ENCODE assay signal across 2 cellular contexts in genomic region chr12:86296396-86296795, GRCh38. TPM values are rescaled to one million over a fixed set of nuclear protein-coding genes. Genes with fewer than 3 reads are reported as not detected.
"Had no signal": no experiment of that assay in that cellular context is flagged by ENCODE, and none has a peak within 500 bp of the region (broad histone marks: within the 10 kb centered on the region; RNA-seq: fewer than 3 reads in every experiment).

No MANE protein-coding gene starts in this region.

RNA-seq across cellular contexts. Expression of gene MGAT4C, which starts 40.2 kb away (rescaled TPM):
- total RNA-seq: M059J, MCF 10A had no signal
